8 cellular contexts compared by ENCODE assay signal in genomic region chrX:150362599-150363481, GRCh38. TPM values are rescaled to one million over a fixed set of nuclear protein-coding genes. Genes with fewer than 3 reads are reported as not detected.
A peak's percentile ranks its signal among the peaks of the same experiment; 100 is the strongest.
DNase-seq lines count a peak whose midpoint lies in the region; ATAC-seq and TF ChIP-seq lines count a peak whose summit lies in the region.

MAMLD1 (plus strand) TSS chrX:150363317; CDS start chrX:150445517, 82,200 bp downstream.

- H3K27me3 Mint-ChIP-seq in CD8-positive, alpha-beta memory T cell = peaks cover 0 to 7% of the 10 kb centered on the region in 2 donors

- H3K9ac ChIP-seq in KMS-11 = no peak within 1 kb of the TSS; the same call in 1 of the 2 replicates

- peak within 1 kb of the TSS; percentile 82 for H3K4me2 ChIP-seq in KMS-11

- peak within 1 kb of the TSS; percentile 31 to 79 (median 70) for H3K27ac Mint-ChIP-seq in CD8-positive, alpha-beta memory T cell

- no peaks in the 10 kb centered on the region for H3K4me1 ChIP-seq in CD8-positive, alpha-beta memory T cell (ENCODE audit: insufficient read depth, low read length)
- no peaks in the 10 kb centered on the region for H3K4me1 ChIP-seq in KMS-11 (ENCODE audit: low read depth, poor library complexity, severe bottlenecking)

- no peak for TF ChIP-seq POLR2A in lower leg skin (IDR thresholded peaks at IDR 0.05)

- no peaks in the 10 kb centered on the region for H3K79me2 ChIP-seq in KMS-11 (ENCODE audit: insufficient read depth, low read depth)

- H2AFZ ChIP-seq in KMS-11 (ENCODE audit: low read depth) = peak within 1 kb of the TSS; percentile 67

- POLR2A ChIA-PET in CD8-positive, alpha-beta memory T cell (lab: Charles Lee) = interaction anchor here (0.5 to 0.8 kb wide), 4 partner anchors 13 to 423 kb away, joined by 3 read pairs; partner anchors contain the start of gene MTM1

- ATAC-seq in GM18858 (IDR thresholded peaks at IDR 0.05; ENCODE audit: unreplicated experiment) = no peak

- no peaks in the 10 kb centered on the region for H3K9me3 Mint-ChIP-seq in CD8-positive, alpha-beta memory T cell

- H3K4me1 Mint-ChIP-seq in CD8-positive, alpha-beta memory T cell = peaks cover 20 to 26% (median 21%) of the 10 kb centered on the region in 3 donors

- H3K27ac ChIP-seq in CD8-positive, alpha-beta memory T cell (ENCODE audit: low read depth, low read length) = no peak within 1 kb of the TSS
- no peak within 1 kb of the TSS for H3K27ac ChIP-seq in KMS-11

- peak within 1 kb of the TSS; percentile 50 for H3K4me3 ChIP-seq in CD8-positive, alpha-beta memory T cell (ENCODE audit: low read length)
- no peak within 1 kb of the TSS for H3K4me3 ChIP-seq in KMS-11 (IDR thresholded peaks at IDR 0.05; ENCODE audit: insufficient read depth, low read depth, low read length)
- H3K4me3 ChIP-seq in lower leg skin (ENCODE audit: low read depth, poor library complexity, severe bottlenecking) = peak within 1 kb of the TSS; percentile 47

- no peaks in the 10 kb centered on the region for H4K20me1 ChIP-seq in KMS-11 (ENCODE audit: insufficient read depth)

- peak; percentile 39 to 78 (median 50) for DNase-seq in CD8-positive, alpha-beta memory T cell
- peak; percentile 51 for DNase-seq in activated CD4-positive, alpha-beta T cell treated with anti-CD3 and anti-CD28 coated beads, Interleukin-2, amount 50 U/mL, for 1 hour
- DNase-seq in ecto neural progenitor cell (ENCODE audit: low spot score) (peak; percentile 56), lower leg skin (ENCODE audit: low spot score in 2 of 2) (peak; percentile 72 to 95), AML-193 (lab: John Stamatoyannopoulos, UW) (no peak)
- peak; percentile 34 to 41 for DNase-seq in stimulated activated CD4-positive, alpha-beta T cell treated with anti-CD3 and anti-CD28 coated beads, Interleukin-2, amount 100 ng/mL, for 48 hours

- H3K4me3 Mint-ChIP-seq in CD8-positive, alpha-beta memory T cell = peak within 1 kb of the TSS; percentile 88 to 96 (median 89)

- CTCF ChIA-PET in CD8-positive, alpha-beta memory T cell (lab: Charles Lee) = interaction anchor here (1.3 to 3.8 kb wide), 5 partner anchors 44 to 423 kb away, joined by 3 to 22 read pairs (median 8); no protein-coding TSS in a partner anchor

- WGBS in lower leg skin, 2 donors = 0 to 40% methylated on average over 24 to 84 of the region's 88 CpGs

- TF ChIP-seq CTCF in KMS-11 (conservative IDR thresholded peaks at IDR 0.05; ENCODE audit: low read depth, low read length) (no peak), lower leg skin (IDR thresholded peaks at IDR 0.05) (no peak)

- peaks cover 0 to 3% (median 0%) of the 10 kb centered on the region in 3 donors for H3K36me3 Mint-ChIP-seq in CD8-positive, alpha-beta memory T cell

- no peaks in the 10 kb centered on the region for H3K36me3 ChIP-seq in CD8-positive, alpha-beta memory T cell (ENCODE audit: insufficient read depth, low read length)
- H3K36me3 ChIP-seq in KMS-11 (ENCODE audit: insufficient read depth) = no peaks in the 10 kb centered on the region

- H3K27me3 ChIP-seq in CD8-positive, alpha-beta memory T cell (ENCODE audit: insufficient read depth, low read length, poor library complexity, severe bottlenecking) = no peaks in the 10 kb centered on the region
- H3K27me3 ChIP-seq in KMS-11 (ENCODE audit: insufficient read depth, low read depth) = no peaks in the 10 kb centered on the region

- no peaks in the 10 kb centered on the region for H3K9me3 ChIP-seq in CD8-positive, alpha-beta memory T cell (ENCODE audit: low read length)

- intact Hi-C loops in lower leg skin (cut with DNase I; ENCODE audit: low total_unique reads) = loop anchor here (10.0 kb wide), 1 partner anchor 398 kb away; no protein-coding TSS in a partner anchor

RNA-seq across cellular contexts. Expression of gene MAMLD1, which starts in this region (rescaled TPM):
- 1 to 10 TPM; 6.2 to 7.3 TPM for total RNA-seq in CD8-positive, alpha-beta memory T cell
- 1.8 TPM for polyA plus RNA-seq in CD8-positive, alpha-beta memory T cell
- total RNA-seq in lower leg skin = 1 to 10 TPM; 1.9 to 3.2 (median 2.6) TPM

Comparison
In these comparisons a context has a peak if more than half of its experiments do, and no peak if none do; other contexts are left out.
1. DNase-seq: peak in CD8-positive, alpha-beta memory T cell (5 of 5), activated CD4-positive, alpha-beta T cell treated with anti-CD3 and anti-CD28 coated beads, Interleukin-2, amount 50 U/mL, for 1 hour (single experiment), ecto neural progenitor cell (single experiment), lower leg skin (2 of 2) and stimulated activated CD4-positive, alpha-beta T cell treated with anti-CD3 and anti-CD28 coated beads, Interleukin-2, amount 100 ng/mL, for 48 hours (2 of 2); none in AML-193 (0 of 2).